In the genomic region with DNA sequence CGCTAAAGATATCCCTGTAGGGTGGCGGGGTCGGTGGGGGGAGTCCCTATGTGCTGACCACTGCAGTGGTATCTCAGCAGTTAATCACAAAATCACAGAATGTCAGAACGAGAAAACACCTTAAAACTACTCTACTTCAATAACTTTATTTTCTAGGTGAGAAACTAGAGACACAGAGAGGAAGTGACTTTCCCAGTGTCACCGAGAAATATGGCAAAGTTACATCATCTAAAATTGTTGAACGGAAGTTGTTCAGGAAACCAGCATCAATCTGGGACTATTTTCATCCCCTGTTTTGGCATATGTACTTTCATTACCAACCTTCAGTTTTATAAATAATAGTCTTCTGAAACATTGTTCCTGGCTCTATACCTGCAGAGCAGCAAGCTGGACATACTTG, we compare ENCODE assay signal across 13 cellular contexts.
"Had no signal": no experiment of that assay in that cellular context is flagged by ENCODE, and none has a peak within 500 bp of the region (broad histone marks: within the 10 kb centered on the region; RNA-seq: fewer than 3 reads in every experiment).

No MANE protein-coding gene starts in this region.

- H3K9me3 ChIP-seq: lower lobe of right lung, thyroid gland, uterus had no signal

- H3K36me3 ChIP-seq: lower lobe of right lung, thyroid gland, uterus had no signal

- H3K27me3 ChIP-seq: thyroid gland, uterus had no signal

- FAIRE-seq: small intestine had no signal

- H3K4me1 ChIP-seq: lower lobe of right lung, thyroid gland, uterus had no signal

- H3K4me3 ChIP-seq: lower lobe of right lung, thyroid gland, uterus had no signal

- H3K27ac ChIP-seq: lower lobe of right lung, thyroid gland, uterus had no signal

- ATAC-seq: effector memory CD8-positive, alpha-beta T cell; lower lobe of right lung; stimulated activated effector memory CD8-positive, alpha-beta T cell treated with anti-CD3 and anti-CD28 coated beads, Interleukin-12 subunit alpha, Interleukin-12 subunit beta, amount 100 ng/mL, for 72 hours had no signal

- DNase-seq: activated T-cell treated with anti-CD3 and anti-CD28 coated beads, Interleukin-2, amount 50 U/mL, for 1 hour; amniotic stem cell; cortex of kidney; effector memory CD8-positive, alpha-beta T cell; erythroblast; hypothalamus; lower lobe of right lung; midbrain; right cardiac atrium; small intestine; thyroid gland; uterus had no signal
